16 cellular contexts compared by ENCODE assay signal in the genomic region with DNA sequence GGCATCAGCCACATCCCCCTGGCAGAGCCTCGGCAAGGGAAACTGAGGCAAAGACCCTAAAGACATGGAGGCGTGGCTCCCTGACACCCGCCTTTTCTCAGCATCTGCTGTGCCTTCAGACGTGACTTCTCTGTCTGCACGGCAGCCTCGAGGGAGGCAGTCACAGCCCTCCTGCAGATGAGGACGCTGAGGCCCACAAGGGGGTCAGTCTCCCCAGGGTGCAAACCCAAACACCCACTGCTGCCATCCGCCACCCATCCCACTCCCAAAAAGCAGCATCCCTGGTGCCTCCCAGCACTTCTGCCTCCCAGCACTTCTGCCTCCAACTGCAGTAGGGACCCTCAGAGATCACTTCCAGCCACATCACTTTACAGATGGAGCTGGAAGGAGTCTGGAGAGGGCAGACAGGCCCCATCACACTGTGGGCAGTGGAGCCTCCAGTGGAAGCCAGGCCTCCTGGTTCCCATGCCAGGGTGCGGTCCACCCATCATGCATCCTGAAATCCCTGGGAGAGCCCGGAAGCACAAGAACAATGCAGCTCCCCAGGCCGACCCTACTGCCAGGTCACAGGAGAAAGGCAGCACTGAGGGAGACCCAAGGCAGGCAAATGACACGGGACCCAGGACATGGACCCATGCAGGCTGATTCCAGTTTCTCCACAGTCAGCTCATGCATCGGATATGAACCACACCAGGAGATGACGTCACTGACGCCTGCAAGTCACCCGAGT. TPM values are rescaled to one million over a fixed set of nuclear protein-coding genes. Genes with fewer than 3 reads are reported as not detected.
DNase-seq lines count a peak whose midpoint lies in the region; ATAC-seq and TF ChIP-seq lines count a peak whose summit lies in the region.
"Had no signal": no experiment of that assay in that cellular context is flagged by ENCODE, and none has a peak within 500 bp of the region (broad histone marks: within the 10 kb centered on the region; RNA-seq: fewer than 3 reads in every experiment).

No MANE protein-coding gene starts in this region.

- TF ChIP-seq POLR2A in spleen (IDR thresholded peaks at IDR 0.05), result no peak

- peaks cover 3% of the 10 kb centered on the region for H3K27me3 Mint-ChIP-seq in activated naive CD4-positive, alpha-beta T cell treated with anti-CD3 and anti-CD28 coated beads, Interleukin-2, amount 10 ng/mL, durations not matched to agents 7 days and 5 days
- no peaks in the 10 kb centered on the region for H3K27me3 Mint-ChIP-seq in effector memory CD8-positive, alpha-beta T cell

- H3K27ac Mint-ChIP-seq in activated naive CD4-positive, alpha-beta T cell treated with anti-CD3 and anti-CD28 coated beads, Interleukin-2, amount 10 ng/mL, durations not matched to agents 7 days and 5 days, result peak overlapping the region; percentile 42
- H3K27ac Mint-ChIP-seq in effector memory CD8-positive, alpha-beta T cell, result peak overlapping the region; percentile 73 to 86

- peak overlapping the region; percentile 60; the same call in 1 of the 2 replicates for H3K9ac ChIP-seq in KMS-11

- H3K4me3 ChIP-seq in KMS-11 (IDR thresholded peaks at IDR 0.05; ENCODE audit: insufficient read depth, low read depth, low read length), result no peak overlapping the region
- no peak overlapping the region for H3K4me3 ChIP-seq in spleen
- H3K4me3 ChIP-seq: ascending aorta, thyroid gland had no signal

- no peaks in the 10 kb centered on the region for H3K79me2 ChIP-seq in KMS-11 (ENCODE audit: insufficient read depth, low read depth)

- H3K27ac ChIP-seq in KMS-11 (peak overlapping the region; percentile 94), spleen (peak overlapping the region in 2 of 8 donors; percentile 17 to 22)
- H3K27ac ChIP-seq: ascending aorta, thyroid gland had no signal

- peak overlapping the region; percentile 98 for H3K4me2 ChIP-seq in KMS-11

- intact Hi-C loops in spleen (cut with DNase I; ENCODE audit: low total_unique reads), result no loop called here

- H3K27me3 ChIP-seq in KMS-11 (ENCODE audit: insufficient read depth, low read depth) (no peaks in the 10 kb centered on the region), spleen (replicated peaks in 1 of 7) (no peaks in the 10 kb centered on the region)
- H3K27me3 ChIP-seq: ascending aorta, thyroid gland had no signal

- H3K36me3 Mint-ChIP-seq in activated naive CD4-positive, alpha-beta T cell treated with anti-CD3 and anti-CD28 coated beads, Interleukin-2, amount 10 ng/mL, durations not matched to agents 7 days and 5 days, result peaks cover 53% of the 10 kb centered on the region
- peaks cover 7% of the 10 kb centered on the region for H3K36me3 Mint-ChIP-seq in effector memory CD8-positive, alpha-beta T cell (ENCODE audit: insufficient read depth)

- CTCF ChIA-PET in activated naive CD4-positive, alpha-beta T cell treated with anti-CD3 and anti-CD28 coated beads, Interleukin-2, amount 10 ng/mL, durations not matched to agents 7 days and 5 days (lab: Charles Lee), result interaction anchor here (8.8 kb wide), 1 partner anchor 48 kb away, joined by 111 read pairs; no protein-coding TSS in a partner anchor

- TF ChIP-seq CTCF in KMS-11 (conservative IDR thresholded peaks at IDR 0.05; ENCODE audit: low read depth, low read length), result no peak
- TF ChIP-seq CTCF in spleen (IDR thresholded peaks at IDR 0.05 in 8 of 11, conservative IDR thresholded peaks at IDR 0.05 in 3 of 11), result no peak

- no peak overlapping the region for H3K4me3 Mint-ChIP-seq in activated naive CD4-positive, alpha-beta T cell treated with anti-CD3 and anti-CD28 coated beads, Interleukin-2, amount 10 ng/mL, durations not matched to agents 7 days and 5 days
- H3K4me3 Mint-ChIP-seq in effector memory CD8-positive, alpha-beta T cell, result peak overlapping the region in 1 of 2 donors; percentile 33
- H3K4me3 Mint-ChIP-seq: neural crest cell had no signal

- H2AFZ ChIP-seq in KMS-11 (ENCODE audit: low read depth), result peak overlapping the region; percentile 45; the same call in 1 of the 2 replicates

- DNase-seq in activated naive CD4-positive, alpha-beta T cell treated with anti-CD3 and anti-CD28 coated beads, Interleukin-2, amount 10 ng/mL, durations not matched to agents 7 days and 5 days, result no peak
- no peak for DNase-seq in activated naive CD4-positive, alpha-beta T cell treated with Interleukin-2 at 50 U/mL for 16 hours
- no peak for DNase-seq in effector memory CD8-positive, alpha-beta T cell
- DNase-seq in spleen, result peak; percentile 67
- DNase-seq in activated T-cell treated with anti-CD3 and anti-CD28 coated beads, Interleukin-2, amount 50 U/mL, for 1 hour, result no peak
- DNase-seq: GOT3, mesenchymal stem cell, NCI-H1694 treated with DMSO at 0.1 percent for 48 hours, SW 1271, thyroid gland had no signal

- H3K4me1 Mint-ChIP-seq in activated naive CD4-positive, alpha-beta T cell treated with anti-CD3 and anti-CD28 coated beads, Interleukin-2, amount 10 ng/mL, durations not matched to agents 7 days and 5 days, result peaks cover 67% of the 10 kb centered on the region
- H3K4me1 Mint-ChIP-seq in effector memory CD8-positive, alpha-beta T cell (ENCODE audit: low read depth in 2 of 2), result peaks cover 33 to 43% of the 10 kb centered on the region in 2 donors
- H3K4me1 Mint-ChIP-seq: neural crest cell had no signal

- H3K4me1 ChIP-seq in KMS-11 (ENCODE audit: low read depth, poor library complexity, severe bottlenecking), result peaks cover 85% of the 10 kb centered on the region
- peaks cover 26 to 90% (median 59%) of the 10 kb centered on the region in 6 donors for H3K4me1 ChIP-seq in spleen

- H4K20me1 ChIP-seq in KMS-11 (ENCODE audit: insufficient read depth), result no peaks in the 10 kb centered on the region

- ATAC-seq in effector memory CD8-positive, alpha-beta T cell (replicated peaks), result no peak
- ATAC-seq in HG02973 (IDR thresholded peaks at IDR 0.05; ENCODE audit: unreplicated experiment) (no peak), HG02885 (IDR thresholded peaks at IDR 0.05; ENCODE audit: poor library complexity, unreplicated experiment) (no peak)

- H3K9me3 Mint-ChIP-seq in activated naive CD4-positive, alpha-beta T cell treated with anti-CD3 and anti-CD28 coated beads, Interleukin-2, amount 10 ng/mL, durations not matched to agents 7 days and 5 days, result no peaks in the 10 kb centered on the region
- H3K9me3 Mint-ChIP-seq in effector memory CD8-positive, alpha-beta T cell, result no peaks in the 10 kb centered on the region
- H3K9me3 Mint-ChIP-seq: activated T-helper 2 cell treated with anti-CD3 and anti-CD28 coated beads, Interferon-gamma antibody, Interleukin-2, Interleukin-4, amounts not matched to agents 10 μg/mL and 5 μg/mL and 100 μg/mL, durations not matched to agents 14 hours and 24 hours and 36 hours; neural crest cell had no signal

- H3K36me3 ChIP-seq in KMS-11 (ENCODE audit: insufficient read depth) (no peaks in the 10 kb centered on the region), spleen (peaks cover 0 to 70% (median 14%) of the 10 kb centered on the region in 6 donors)

- 74 to 82% (median 80%) methylated on average over 11 to 16 of the region's 16 CpGs for WGBS in spleen, 5 donors

- no peaks in the 10 kb centered on the region for H3K9me3 ChIP-seq in spleen
- H3K9me3 ChIP-seq: ascending aorta, thyroid gland had no signal

RNA-seq across cellular contexts. Expression of gene KDM8, which starts 23.8 kb away (rescaled TPM):
- total RNA-seq in spleen, result 10 to 100 TPM in 3 of 7 donors, 1 to 10 TPM in 4; 8.3 to 14.7 (median 9.8) TPM
- polyA plus RNA-seq in spleen, result 10 to 100 TPM in 1 of 3 donors, 1 to 10 TPM in 2; 5.2 to 10.6 (median 7.4) TPM

RNA-seq across cellular contexts. Expression of gene NSMCE1, which starts 41.4 kb away (rescaled TPM):
- total RNA-seq in spleen, result 10 to 100 TPM; 18.4 to 41.4 (median 31.7) TPM
- 10 to 100 TPM; 37.9 to 79.0 (median 41.4) TPM for polyA plus RNA-seq in spleen
